ENCODE assay signal across 16 cellular contexts in the genomic region with DNA sequence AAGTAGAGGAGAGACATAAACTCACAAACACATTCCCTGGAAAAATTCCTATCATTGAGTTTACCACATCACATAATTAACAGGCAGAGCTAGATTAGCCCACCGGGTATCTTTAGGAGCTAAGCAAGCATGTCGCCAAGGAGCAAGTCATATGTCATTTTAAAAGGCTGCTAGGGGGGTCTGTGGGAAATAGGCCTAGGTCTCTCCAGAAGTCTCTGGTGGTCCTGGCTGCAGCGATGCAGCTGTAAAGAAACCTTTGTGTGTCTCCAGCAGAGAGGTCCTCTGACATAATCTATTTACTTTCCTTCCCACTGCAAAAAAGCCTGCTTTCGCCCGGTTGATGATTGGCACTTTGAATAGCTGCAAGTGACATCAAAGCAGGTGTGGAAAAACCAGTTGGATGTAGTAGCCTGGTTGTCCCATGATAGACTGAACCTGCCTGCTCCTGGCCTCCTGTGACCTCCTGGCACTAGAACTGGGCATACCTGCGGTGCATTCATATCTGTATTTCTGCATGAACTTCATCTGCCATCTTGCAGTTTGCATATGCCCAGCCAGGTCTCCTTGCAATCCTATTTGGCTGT. TPM values are rescaled to one million over a fixed set of nuclear protein-coding genes. Genes with fewer than 3 reads are reported as not detected.
A peak's percentile ranks its signal among the peaks of the same experiment; 100 is the strongest.
DNase-seq lines count a peak whose midpoint lies in the region; ATAC-seq and TF ChIP-seq lines count a peak whose summit lies in the region.
"Had no signal": no experiment of that assay in that cellular context is flagged by ENCODE, and none has a peak within 500 bp of the region (broad histone marks: within the 10 kb centered on the region; RNA-seq: fewer than 3 reads in every experiment).

No MANE protein-coding gene starts in this region.

- no peak overlapping the region for H2BK120ac ChIP-seq in mesenchymal stem cell (ENCODE audit: low read depth, low read length)

- TF ChIP-seq CTCF in RWPE1 (conservative IDR thresholded peaks at IDR 0.05; ENCODE audit: low read depth) (no peak), mucosa of descending colon (IDR thresholded peaks at IDR 0.05) (no peak)

- POLR2A ChIA-PET in RWPE1 (lab: Yijun Ruan, JAX; ENCODE audit: low non-redundant PET) = no interaction called here

- H3K4me3 ChIP-seq in mucosa of descending colon (no peak overlapping the region), mesenchymal stem cell (ENCODE audit: insufficient read depth in 1 of 2, low read depth in 1 of 2, low read length in 2 of 2) (no peak overlapping the region)
- H3K4me3 ChIP-seq: dorsolateral prefrontal cortex, vagina had no signal

- no peak overlapping the region for H2BK15ac ChIP-seq in mesenchymal stem cell (ENCODE audit: low read depth, poor library complexity, severe bottlenecking)

- no peak overlapping the region for H3K9ac ChIP-seq in mesenchymal stem cell (ENCODE audit: low read length)

- no peak overlapping the region for H4K91ac ChIP-seq in mesenchymal stem cell (ENCODE audit: low read length)

- intact Hi-C loops in mucosa of descending colon (cut with DNase I, micrococcal nuclease) = no loop called here

- H2AFZ ChIP-seq in mesenchymal stem cell (ENCODE audit: low read depth, low read length) = no peak overlapping the region

- no peak overlapping the region for H2BK12ac ChIP-seq in mesenchymal stem cell (ENCODE audit: low read length in 2 of 2)

- no peak overlapping the region for H3K4ac ChIP-seq in mesenchymal stem cell (ENCODE audit: low read depth in 1 of 2, low read length in 2 of 2)

- H3K14ac ChIP-seq in mesenchymal stem cell (ENCODE audit: low read length in 2 of 2) = no peak overlapping the region

- ATAC-seq in mucosa of descending colon (peak; percentile 42), HG02642 (IDR thresholded peaks at IDR 0.05; ENCODE audit: poor library complexity, unreplicated experiment) (no peak)
- ATAC-seq: SK-N-SH treated with all-trans-retinoic acid at 6 μM for 48 hours had no signal

- H3K27ac ChIP-seq in RWPE1 = peak overlapping the region; percentile 37
- no peak overlapping the region for H3K27ac ChIP-seq in mesenchymal stem cell (ENCODE audit: low read length, poor library complexity, severe bottlenecking)
- H3K27ac ChIP-seq: dorsolateral prefrontal cortex, vagina had no signal

- no peak overlapping the region for H3K18ac ChIP-seq in mesenchymal stem cell (ENCODE audit: low read depth in 1 of 2, low read length in 2 of 2)

- H3K23ac ChIP-seq in mesenchymal stem cell (ENCODE audit: low read length in 2 of 2) = no peak overlapping the region

- H2AK5ac ChIP-seq in mesenchymal stem cell (ENCODE audit: low read length, severe bottlenecking) = no peak overlapping the region

- H2BK5ac ChIP-seq in mesenchymal stem cell (ENCODE audit: low read depth, low read length, poor library complexity, severe bottlenecking) = no peak overlapping the region

- peak; percentile 91 for DNase-seq in DMS153 (lab: John Stamatoyannopoulos, UW)
- peak; percentile 67 for DNase-seq in NCI-H146 treated with DMSO at 0.1 percent for 48 hours (lab: John Stamatoyannopoulos, UW; ENCODE audit: unreplicated experiment)
- no peak for DNase-seq in RWPE1 (ENCODE audit: low spot score)
- DNase-seq in mucosa of descending colon = no peak
- no peak for DNase-seq in NCI-H226
- DNase-seq in AG08396 (ENCODE audit: low spot score) = no peak
- DNase-seq in mesenchymal stem cell = no peak
- DNase-seq: activated CD4-positive, alpha-beta T cell treated with anti-CD3 and anti-CD28 coated beads, Interleukin-2, amount 50 U/mL, for 1 hour; dorsolateral prefrontal cortex; Karpas-422; posterior cingulate gyrus; stimulated activated CD4-positive, alpha-beta T cell treated with anti-CD3 and anti-CD28 coated beads, Interleukin-12 subunit alpha, Interleukin-12 subunit beta, amount 100 ng/mL, for 4 hours; stimulated activated naive CD4-positive, alpha-beta T cell treated with Interleukin-2 at 50 U/mL for 16 hours had no signal

- no peaks in the 10 kb centered on the region for H3K36me3 ChIP-seq in mucosa of descending colon (ENCODE audit: low read depth)
- H3K36me3 ChIP-seq in mesenchymal stem cell (ENCODE audit: control insufficient read depth in 1 of 2, insufficient read depth in 2 of 2, low read depth in 1 of 2, low read length in 2 of 2) = no peaks in the 10 kb centered on the region
- H3K36me3 ChIP-seq: vagina had no signal

- 89% methylated on average over 5 of the region's 6 CpGs for WGBS in mesenchymal stem cell

- H3K79me1 ChIP-seq in mesenchymal stem cell (replicated peaks; ENCODE audit: low read length, poor library complexity, severe bottlenecking) = no peaks in the 10 kb centered on the region

- H3K4me1 ChIP-seq in mucosa of descending colon (ENCODE audit: low read depth) (no peaks in the 10 kb centered on the region), mesenchymal stem cell (ENCODE audit: control insufficient read depth, insufficient read depth, low read depth, low read length) (no peaks in the 10 kb centered on the region)

- H3K9me3 ChIP-seq in mucosa of descending colon = no peaks in the 10 kb centered on the region
- H3K9me3 ChIP-seq in mesenchymal stem cell (ENCODE audit: control insufficient read depth, low read length) = no peaks in the 10 kb centered on the region
- H3K9me3 ChIP-seq: vagina had no signal

- peaks cover 0 to 48% of the 10 kb centered on the region in 2 experiments for H3K27me3 ChIP-seq in mesenchymal stem cell (ENCODE audit: control insufficient read depth in 1 of 2, insufficient read depth in 1 of 2, low read length in 2 of 2)
- H3K27me3 ChIP-seq: dorsolateral prefrontal cortex, vagina had no signal

- CTCF ChIA-PET in RWPE1 (lab: Yijun Ruan, JAX) = interaction anchor here (0.6 to 3.1 kb wide), 4 partner anchors 24 to 88 kb away, joined by 5 to 16 read pairs (median 6); no protein-coding TSS in a partner anchor

- H4K8ac ChIP-seq in mesenchymal stem cell (ENCODE audit: low read length) = no peak overlapping the region

- no peak overlapping the region for H3K4me2 ChIP-seq in mesenchymal stem cell (ENCODE audit: low read length, poor library complexity, severe bottlenecking)

RNA-seq across cellular contexts. Expression of gene RASSF5, which starts 13.8 kb away (rescaled TPM):
- total RNA-seq in mucosa of descending colon = 1 to 10 TPM; 5.3 to 7.6 (median 5.8) TPM
- polyA plus RNA-seq in mesenchymal stem cell (2013, experiment 1 of 2) = 0.93 TPM
- polyA plus RNA-seq in mesenchymal stem cell (2013, experiment 2 of 2) = 1.2 TPM

RNA-seq across cellular contexts. Expression of gene IKBKE, which starts 50.8 kb away (rescaled TPM):
- total RNA-seq in mucosa of descending colon = 10 to 100 TPM in 2 of 3 donors, 1 to 10 TPM in 1; 9.7 to 24.7 (median 16.4) TPM
- 15.5 TPM for polyA plus RNA-seq in mesenchymal stem cell (2013, experiment 1 of 2)
- 15.3 TPM for polyA plus RNA-seq in mesenchymal stem cell (2013, experiment 2 of 2)

Comparison
In these comparisons a context has a peak if more than half of its experiments do, and no peak if none do; other contexts are left out.
1. DNase-seq: peak in DMS153 (single experiment) and NCI-H146 treated with DMSO at 0.1 percent for 48 hours (single experiment); none in RWPE1 (single experiment), mucosa of descending colon (0 of 3), NCI-H226 (single experiment), AG08396 (single experiment) and mesenchymal stem cell (single experiment).